Comparison of ENCODE assay signal across 8 cellular contexts in genomic region chr18:46917808-46918600, GRCh38. TPM values are rescaled to one million over a fixed set of nuclear protein-coding genes. Genes with fewer than 3 reads are reported as not detected.
A peak's percentile ranks its signal among the peaks of the same experiment; 100 is the strongest.
DNase-seq lines count a peak whose midpoint lies in the region; ATAC-seq, FAIRE-seq and TF ChIP-seq lines count a peak whose summit lies in the region.

No MANE protein-coding gene starts in this region.

- TF ChIP-seq CTCF in H9 (conservative IDR thresholded peaks at IDR 0.05) (no peak), GM12878 (IDR thresholded peaks at IDR 0.05 in 2 of 3, conservative IDR thresholded peaks at IDR 0.05 in 1 of 3; ENCODE audit: control insufficient read depth in 2 of 3, extremely low read depth in 1 of 3, insufficient read depth in 1 of 3, low read depth in 3 of 3, low read length in 3 of 3) (no peak)

- H3K36me3 ChIP-seq in GM12878 (ENCODE audit: control insufficient read depth in 2 of 2, insufficient read depth in 2 of 2, low read length in 1 of 2), result no peaks in the 10 kb centered on the region

- H3K18ac ChIP-seq in H9 (ENCODE audit: insufficient read length, low read depth, low read length), result peak overlapping the region; percentile 55

- no peak for TF ChIP-seq RAD21 in GM12878 (IDR thresholded peaks at IDR 0.05; ENCODE audit: insufficient read depth, low read depth, low read length)

- RAD21 ChIA-PET in GM12878 (lab: Charles Lee; ENCODE audit: unreplicated experiment), result interaction anchor here (0.7 to 2.0 kb wide), 13 partner anchors 20 to 637 kb away, joined by 3 to 13 read pairs (median 4); no protein-coding TSS in a partner anchor

- H2BK20ac ChIP-seq in H9 (ENCODE audit: low read depth, low read length, poor library complexity, severe bottlenecking), result no peak overlapping the region

- H2AK5ac ChIP-seq in H9 (ENCODE audit: insufficient read length, low read length), result no peak overlapping the region

- no peak overlapping the region for H2BK15ac ChIP-seq in H9 (ENCODE audit: low read depth, low read length)

- H4K20me1 ChIP-seq in H9 (ENCODE audit: control insufficient read depth, insufficient read depth, insufficient read length), result no peaks in the 10 kb centered on the region
- no peaks in the 10 kb centered on the region for H4K20me1 ChIP-seq in GM12878 (ENCODE audit: control insufficient read depth, insufficient read depth)

- H3K4ac ChIP-seq in H9 (ENCODE audit: low read depth, low read length), result no peak overlapping the region; the same call in 1 of the 2 replicates

- POLR2A ChIA-PET in GM12878 (lab: Charles Lee), result interaction anchor here (1.4 to 1.6 kb wide), 2 partner anchors 25 to 26 kb away, joined by 5 to 7 read pairs; no protein-coding TSS in a partner anchor

- H3K23ac ChIP-seq in H9 (ENCODE audit: insufficient read length, low read depth, low read length), result no peak overlapping the region

- TF ChIP-seq POLR2A in GM12878 (IDR thresholded peaks at IDR 0.05; ENCODE audit: low read depth, low read length), result no peak

- no peak overlapping the region for H2AFZ ChIP-seq in H9 (ENCODE audit: low read length)
- peak overlapping the region; percentile 94 for H2AFZ ChIP-seq in GM12878 (ENCODE audit: control insufficient read depth, low read depth, low read length)

- peak overlapping the region; percentile 94 for H3K4me3 ChIP-seq in GM12878
- H3K4me3 ChIP-seq in skin epidermis, result peak overlapping the region; percentile 59 to 82 (median 77)

- SMC1A ChIA-PET in GM12878 (lab: Charles Lee; ENCODE audit: uncharacterized antibody, unreplicated experiment), result interaction anchor here (0.8 to 1.4 kb wide), 7 partner anchors 25 to 263 kb away, joined by 3 to 7 read pairs (median 3); no protein-coding TSS in a partner anchor

- peak overlapping the region; percentile 74 to 90 for H3K4me3 Mint-ChIP-seq in H9

- in situ Hi-C loops in GM12878 (cut with MboI), result no loop called here

- no peaks in the 10 kb centered on the region for H3K27me3 Mint-ChIP-seq in H9 (ENCODE audit: low read depth)

- no peak overlapping the region for H4K8ac ChIP-seq in H9 (replicated peaks; ENCODE audit: insufficient read length, low read depth, low read length)

- intact Hi-C loops in GM12878 (cut with micrococcal nuclease; ENCODE audit: unreplicated experiment), result loop anchor here (10.0 kb wide), 2 partner anchors 247 to 263 kb away; partner anchors contain the start of gene LOXHD1

- H3K9ac ChIP-seq in H9 (ENCODE audit: extremely low read depth, insufficient read length, low read length), result peak overlapping the region; percentile 73
- peak overlapping the region; percentile 90 for H3K9ac ChIP-seq in GM12878 (ENCODE audit: control insufficient read depth, insufficient read depth, low read length)

- peaks cover 4% of the 10 kb centered on the region for H3K4me1 ChIP-seq in H9 (ENCODE audit: insufficient read depth, low read length)
- H3K4me1 ChIP-seq in GM12878 (ENCODE audit: control insufficient read depth, insufficient read depth, low read length), result no peaks in the 10 kb centered on the region; the same call in 1 of the 2 replicates

- peak; percentile 12 for ATAC-seq in GM12878

- DNase-seq in NOMO-1 treated with DMSO at 0.1 percent for 48 hours (lab: John Stamatoyannopoulos, UW; ENCODE audit: unreplicated experiment), result peak; percentile 37
- DNase-seq in NOMO-1 treated with dmso at 0.1 percent for 144 hours (lab: John Stamatoyannopoulos, UW; ENCODE audit: unreplicated experiment), result no peak
- peak; percentile 85 for DNase-seq in H9
- peak; percentile 8 for DNase-seq in NCI-H2171 (lab: John Stamatoyannopoulos, UW)
- no peak for DNase-seq in GM12878 (ENCODE audit: low read depth, low spot score)
- peak; percentile 60 for DNase-seq in iPS-NIHi11 (ENCODE audit: low spot score)
- no peak for DNase-seq in middle frontal gyrus (ENCODE audit: extremely low spot score, low spot score)

- TF ChIP-seq EP300 in GM12878 (IDR thresholded peaks at IDR 0.05; ENCODE audit: borderline replicate concordance in 1 of 2, control insufficient read depth in 1 of 2, low read depth in 2 of 2, low read length in 2 of 2), result no peak

- WGBS in H9 (ENCODE audit: extremely low coverage, insufficient read length, low lambda C conversion rate), result no CpG with 5 or more reads among the region's 33 CpGs
- 35% methylated on average over 32 of the region's 33 CpGs for WGBS in GM12878 (ENCODE audit: insufficient coverage, insufficient replicate concordance, low lambda C conversion rate, missing lambda C conversion rate)

- H3K79me1 ChIP-seq in H9 (ENCODE audit: insufficient read depth, low read depth, low read length, poor library complexity, severe bottlenecking), result peaks cover 3% of the 10 kb centered on the region

- H3K9me3 ChIP-seq in H9 (ENCODE audit: control insufficient read depth, low read depth, low read length) (no peaks in the 10 kb centered on the region), GM12878 (replicated peaks; ENCODE audit: control insufficient read depth, insufficient read depth, low read length) (no peaks in the 10 kb centered on the region)

- H3T11ph ChIP-seq in H9 (ENCODE audit: low read length), result no peak overlapping the region

- TSS peak; percentile 72 for BruUV-seq in GM12878 (replicated peaks; lab: Mats Ljungman, UMichigan)

- peak overlapping the region; percentile 64 for H3K27ac ChIP-seq in H9 (ENCODE audit: insufficient read length, low read depth, low read length)
- H3K27ac ChIP-seq in GM12878 (ENCODE audit: control insufficient read depth, insufficient read depth), result peak overlapping the region; percentile 82
- peak overlapping the region; percentile 72 to 91 (median 87) for H3K27ac ChIP-seq in skin epidermis

- H4K5ac ChIP-seq in H9 (ENCODE audit: insufficient read length, low read depth, low read length), result no peak overlapping the region

- peak; percentile 7 for FAIRE-seq in GM12878 (lab: Jason Lieb, UNC)

- H3K4me1 Mint-ChIP-seq in H9, result peaks cover 48 to 49% of the 10 kb centered on the region in 2 experiments

- no peak overlapping the region for H4K91ac ChIP-seq in H9 (ENCODE audit: insufficient read length, low read depth, low read length)

- H3K27me3 ChIP-seq in H9 (ENCODE audit: insufficient read depth, low read length) (no peaks in the 10 kb centered on the region), GM12878 (replicated peaks in 1 of 2; ENCODE audit: control insufficient read depth in 2 of 2, insufficient read depth in 2 of 2, low read length in 1 of 2) (no peaks in the 10 kb centered on the region)

- peaks cover 16% of the 10 kb centered on the region; the same call in 1 of the 2 replicates for H3K79me2 ChIP-seq in H9 (ENCODE audit: insufficient read depth, low read length)
- H3K79me2 ChIP-seq in GM12878 (ENCODE audit: control insufficient read depth, insufficient read depth, low read length), result peaks cover 34% of the 10 kb centered on the region

- peak overlapping the region; percentile 80 for H3K4me2 ChIP-seq in H9 (ENCODE audit: insufficient read depth, insufficient read length, low read length)
- H3K4me2 ChIP-seq in GM12878 (ENCODE audit: control insufficient read depth, insufficient read depth), result peak overlapping the region; percentile 68

- CTCF ChIA-PET in GM12878 (lab: Yijun Ruan, JAX), result interaction anchor here (0.8 to 1.6 kb wide), 8 partner anchors 25 to 637 kb away, joined by 3 to 6 read pairs (median 3); no protein-coding TSS in a partner anchor

- peak overlapping the region; percentile 80 for H2BK120ac ChIP-seq in H9 (ENCODE audit: low read depth, low read length, poor library complexity, severe bottlenecking)

- H3K23me2 ChIP-seq in H9 (ENCODE audit: insufficient read length, low read depth, low read length, poor library complexity, severe bottlenecking), result peaks cover 11% of the 10 kb centered on the region

- H3K27ac Mint-ChIP-seq in H9, result peak overlapping the region; percentile 98 to 99 (median 98)

- no peaks in the 10 kb centered on the region for H3K9me3 Mint-ChIP-seq in H9

- H3K56ac ChIP-seq in H9 (ENCODE audit: insufficient read length, low read depth, low read length), result no peak overlapping the region

- no peak overlapping the region for H2BK12ac ChIP-seq in H9 (ENCODE audit: insufficient read length, low read depth, low read length)

- 0 out of 7 replicates have a peak, but pooled peaks cover 0 to 2% (median 0%) of the 10 kb centered on the region in 3 experiments for H3K36me3 Mint-ChIP-seq in H9 (ENCODE audit: insufficient read depth in 1 of 3, low read depth in 3 of 3)

- H3K14ac ChIP-seq in H9 (ENCODE audit: insufficient read depth, low read length), result peak overlapping the region; percentile 62; the same call in 1 of the 2 replicates

- H2BK5ac ChIP-seq in H9 (ENCODE audit: insufficient read length, low read length), result no peak overlapping the region

RNA-seq across cellular contexts. Expression of gene KATNAL2, which starts 0.6 kb away (rescaled TPM):
- total RNA-seq in H9 (2021) (20.1 and 21.7 TPM in 2 replicates), GM12878 (2014; rRNA removed) (1.7 and 1.8 TPM in 2 replicates), GM12878 (2014; rRNA removed; fragmentation: Illumina TruSeq; extraction: Trizol) (1.9 and 2.4 TPM in 2 replicates), GM12878 (2021) (1.9 and 2.1 TPM in 2 replicates)
- total RNA-seq in GM12878 (2013; cell fraction: nucleolus; rRNA removed), result not detected in 2 replicates
- 0.81 TPM for polyA plus RNA-seq in GM12878 (2011; ENCODE audit: low read depth)
- polyA plus RNA-seq in GM12878 (2011; rRNA removed) (0.20 and 0.33 TPM in 2 replicates), GM12878 (2014; fragmentation: Illumina TruSeq; extraction: Trizol) (1.2 and 1.8 TPM in 2 replicates), GM12878 (2014; fragmentation: Nextera tagmentation; extraction: Ambion mirVana) (under 1 TPM; 0.53 to 0.95 TPM), GM12878 (2014; rRNA removed) (2.1 and 2.9 TPM in 2 replicates), GM12878 (2016; fragmentation: Nextera tagmentation; extraction: Ambion mirVana) (1 to 10 TPM; 1.7 to 1.9 TPM)
- 0.16 and 0.42 TPM in 2 replicates for polyA plus RNA-seq in GM12878 (2011; cell fraction: cytosol; rRNA removed)
- polyA plus RNA-seq in GM12878 (2011; cell fraction: nucleus; rRNA removed), result 0.57 and 0.60 TPM in 2 replicates
- polyA plus RNA-seq in GM12878 (2012), result 1.2 and 1.3 TPM in 2 replicates
- polyA minus RNA-seq in GM12878 (2011; rRNA and poly(A)+ RNA removed), result 0.22 TPM in 1 of 2 replicates, not detected in the other
- polyA minus RNA-seq in GM12878 (2011; cell fraction: cytosol; rRNA and poly(A)+ RNA removed), result not detected in 2 replicates
- 0.60 TPM in 1 of 2 replicates, not detected in the other for polyA minus RNA-seq in GM12878 (2011; cell fraction: nucleus; rRNA and poly(A)+ RNA removed)

RNA-seq across cellular contexts. Expression of gene PIAS2, which starts 0.7 kb away (rescaled TPM):
- total RNA-seq in H9 (2021) (53.9 and 58.4 TPM in 2 replicates), GM12878 (2014; rRNA removed) (20.7 and 26.4 TPM in 2 replicates), GM12878 (2014; rRNA removed; fragmentation: Illumina TruSeq; extraction: Trizol) (24.2 and 25.9 TPM in 2 replicates), GM12878 (2021) (25.2 and 32.2 TPM in 2 replicates)
- total RNA-seq in GM12878 (2013; cell fraction: nucleolus; rRNA removed), result 141 and 148 TPM in 2 replicates
- 9.0 TPM for polyA plus RNA-seq in GM12878 (2011; ENCODE audit: low read depth)
- polyA plus RNA-seq in GM12878 (2011; rRNA removed) (13.0 and 18.7 TPM in 2 replicates), GM12878 (2014; fragmentation: Illumina TruSeq; extraction: Trizol) (27.9 and 32.2 TPM in 2 replicates), GM12878 (2014; fragmentation: Nextera tagmentation; extraction: Ambion mirVana) (1 to 10 TPM; 4.0 to 7.2 TPM), GM12878 (2014; rRNA removed) (10.6 and 13.6 TPM in 2 replicates), GM12878 (2016; fragmentation: Nextera tagmentation; extraction: Ambion mirVana) (10 to 100 TPM; 29.2 to 31.8 TPM)
- 9.5 and 14.5 TPM in 2 replicates for polyA plus RNA-seq in GM12878 (2011; cell fraction: cytosol; rRNA removed)
- 26.2 and 26.8 TPM in 2 replicates for polyA plus RNA-seq in GM12878 (2011; cell fraction: nucleus; rRNA removed)
- polyA plus RNA-seq in GM12878 (2012), result 8.7 and 12.2 TPM in 2 replicates
- polyA minus RNA-seq in GM12878 (2011; rRNA and poly(A)+ RNA removed), result 16.0 and 17.7 TPM in 2 replicates
- 4.3 and 10.1 TPM in 2 replicates for polyA minus RNA-seq in GM12878 (2011; cell fraction: cytosol; rRNA and poly(A)+ RNA removed)
- 36.9 and 57.9 TPM in 2 replicates for polyA minus RNA-seq in GM12878 (2011; cell fraction: nucleus; rRNA and poly(A)+ RNA removed)

Comparison
In these comparisons a context has a peak if more than half of its experiments do, and no peak if none do; other contexts are left out.
1. DNase-seq: peak in NOMO-1 treated with DMSO at 0.1 percent for 48 hours (single experiment), H9 (single experiment), NCI-H2171 (single experiment) and iPS-NIHi11 (single experiment); none in NOMO-1 treated with dmso at 0.1 percent for 144 hours (single experiment), GM12878 (single experiment) and middle frontal gyrus (single experiment).
2. Peak in every context shown above with its lines, with median percentiles within 50 percentile points of each other: H3K27ac ChIP-seq.